1 cellular context compared by ENCODE assay signal in genomic region chr2:205967391-205968075, GRCh38.
TF ChIP-seq lines count a peak whose summit lies in the region.

No MANE protein-coding gene starts in this region.

TF ChIP-seq in GM23338, 12 proteins besides CTCF, POLR2A, EP300 and RAD21:
- no peak for TF ChIP-seq ZNF462 (CRISPR knock-in tag; IDR thresholded peaks at IDR 0.05)
- TF ChIP-seq EZH2phosphoT487 (IDR thresholded peaks at IDR 0.05; ENCODE audit: unreplicated experiment), result no peak
- no peak for TF ChIP-seq EZH2 (IDR thresholded peaks at IDR 0.05; ENCODE audit: low read depth, unreplicated experiment)
- no peak for TF ChIP-seq NANOG (IDR thresholded peaks at IDR 0.05; ENCODE audit: borderline replicate concordance)
- TF ChIP-seq POLR2AphosphoS5 (IDR thresholded peaks at IDR 0.05; ENCODE audit: low read depth), result no peak
- TF ChIP-seq STAT1 (IDR thresholded peaks at IDR 0.05; ENCODE audit: unreplicated experiment), result no peak
- TF ChIP-seq ZNF114 (CRISPR knock-in tag; IDR thresholded peaks at IDR 0.05), result no peak
- TF ChIP-seq ZNF331 (CRISPR knock-in tag; IDR thresholded peaks at IDR 0.05; ENCODE audit: low read depth), result no peak
- no peak for TF ChIP-seq CREB1 (CRISPR knock-in tag; IDR thresholded peaks at IDR 0.05; ENCODE audit: low read depth)
